21 cellular contexts compared by ENCODE assay signal in genomic region chr3:145188079-145188785, GRCh38.
DNase-seq lines count a peak whose midpoint lies in the region; ATAC-seq, FAIRE-seq and TF ChIP-seq lines count a peak whose summit lies in the region.
"Had no signal": no experiment of that assay in that cellular context is flagged by ENCODE, and none has a peak within 500 bp of the region (broad histone marks: within the 10 kb centered on the region; RNA-seq: fewer than 3 reads in every experiment).

No MANE protein-coding gene starts in this region.

- no peak overlapping the region for H4K5ac ChIP-seq in H9 (ENCODE audit: insufficient read length, low read depth, low read length)
- no peak overlapping the region for H4K5ac ChIP-seq in H1 (ENCODE audit: insufficient read length, low read depth, low read length)

- no peak overlapping the region for H2BK5ac ChIP-seq in H9 (ENCODE audit: insufficient read length, low read length)
- H2BK5ac ChIP-seq in H1 (ENCODE audit: low read depth, low read length), result no peak overlapping the region

- intact Hi-C loops in left cardiac atrium (cut with DNase I), result no loop called here

- no peak for TF ChIP-seq RAD21 in H1 (IDR thresholded peaks at IDR 0.05 in 1 of 2, conservative IDR thresholded peaks at IDR 0.05 in 1 of 2; ENCODE audit: low read depth in 2 of 2, low read length in 2 of 2)

- H2BK15ac ChIP-seq in H9 (ENCODE audit: low read depth, low read length) (no peak overlapping the region), H1 (ENCODE audit: low read length) (no peak overlapping the region)

- no peak overlapping the region for H2BK12ac ChIP-seq in H9 (ENCODE audit: insufficient read length, low read depth, low read length)
- H2BK12ac ChIP-seq in H1 (ENCODE audit: low read depth, low read length), result no peak overlapping the region

- no peak overlapping the region for H4K91ac ChIP-seq in H9 (ENCODE audit: insufficient read length, low read depth, low read length)
- H4K91ac ChIP-seq in H1 (replicated peaks; ENCODE audit: insufficient read length, low read length), result no peak overlapping the region

- peak overlapping the region; percentile 17 to 76 (median 51); a peak in 3 of 7 replicates for H3K27ac Mint-ChIP-seq in H9

- H3K79me2 ChIP-seq in H9 (ENCODE audit: insufficient read depth, low read length), result no peaks in the 10 kb centered on the region
- no peaks in the 10 kb centered on the region for H3K79me2 ChIP-seq in H1 (ENCODE audit: control insufficient read depth in 1 of 2, insufficient read depth in 2 of 2, low read length in 2 of 2)
- no peaks in the 10 kb centered on the region for H3K79me2 ChIP-seq in smooth muscle cell (ENCODE audit: low read depth)

- no peak overlapping the region for H3K14ac ChIP-seq in H9 (ENCODE audit: insufficient read depth, low read length)
- no peak overlapping the region for H3K14ac ChIP-seq in H1 (ENCODE audit: insufficient read length)

- H4K8ac ChIP-seq in H9 (replicated peaks; ENCODE audit: insufficient read length, low read depth, low read length), result no peak overlapping the region
- peak overlapping the region; percentile 65; the same call in 1 of the 2 replicates for H4K8ac ChIP-seq in H1 (ENCODE audit: extremely low read depth, insufficient read depth, low read length)

- no peaks in the 10 kb centered on the region for H3K9me3 ChIP-seq in H9 (ENCODE audit: control insufficient read depth, low read depth, low read length)
- no peaks in the 10 kb centered on the region for H3K9me3 ChIP-seq in H1 (ENCODE audit: insufficient read depth in 2 of 2, low read depth in 1 of 2, low read length in 1 of 2)
- H3K9me3 ChIP-seq in smooth muscle cell (replicated peaks; ENCODE audit: low read depth), result no peaks in the 10 kb centered on the region
- H3K9me3 ChIP-seq: BE2C, SJSA1 had no signal

- CTCF ChIA-PET in H1 (lab: Charles Lee; ENCODE audit: partially characterized antibody), result no interaction called here

- H3K4ac ChIP-seq in H9 (ENCODE audit: low read depth, low read length), result no peak overlapping the region
- H3K4ac ChIP-seq in H1 (replicated peaks; ENCODE audit: insufficient read length, low read depth, low read length), result no peak overlapping the region

- no peak overlapping the region for H3K56ac ChIP-seq in H9 (ENCODE audit: insufficient read length, low read depth, low read length)
- no peak overlapping the region for H3K56ac ChIP-seq in H1 (replicated peaks; ENCODE audit: insufficient read length, low read depth, low read length)

- no peaks in the 10 kb centered on the region for H3K36me3 Mint-ChIP-seq in H9 (ENCODE audit: insufficient read depth in 1 of 3, low read depth in 3 of 3)

- FAIRE-seq in H1 (lab: Jason Lieb, UNC), result no peak
- FAIRE-seq: GM12878, HTR-8/SVneo, RCC 7860 had no signal

- H3K27me3 Mint-ChIP-seq in H9 (ENCODE audit: low read depth), result no peaks in the 10 kb centered on the region

- H3K9ac ChIP-seq in H9 (ENCODE audit: extremely low read depth, insufficient read length, low read length) (no peak overlapping the region), H1 (replicated peaks in 1 of 4; ENCODE audit: extremely low read depth in 1 of 4, low read depth in 3 of 4, low read length in 3 of 4) (no peak overlapping the region), smooth muscle cell (ENCODE audit: low read depth) (no peak overlapping the region)

- H2BK20ac ChIP-seq in H9 (ENCODE audit: low read depth, low read length, poor library complexity, severe bottlenecking), result no peak overlapping the region
- H2BK20ac ChIP-seq in H1 (ENCODE audit: low read length), result no peak overlapping the region

- no peak overlapping the region for H2BK120ac ChIP-seq in H9 (ENCODE audit: low read depth, low read length, poor library complexity, severe bottlenecking)
- no peak overlapping the region for H2BK120ac ChIP-seq in H1 (replicated peaks; ENCODE audit: low read depth, low read length)

- no peak overlapping the region for H3K4me2 ChIP-seq in H9 (ENCODE audit: insufficient read depth, insufficient read length, low read length)
- no peak overlapping the region for H3K4me2 ChIP-seq in H1 (ENCODE audit: insufficient read depth in 1 of 2, low read depth in 2 of 2, low read length in 2 of 2)
- H3K4me2 ChIP-seq in smooth muscle cell, result no peak overlapping the region

- H3K79me1 ChIP-seq in H9 (ENCODE audit: insufficient read depth, low read depth, low read length, poor library complexity, severe bottlenecking) (no peaks in the 10 kb centered on the region), H1 (ENCODE audit: low read depth, low read length) (no peaks in the 10 kb centered on the region)

- H3K27me3 ChIP-seq in H9 (ENCODE audit: insufficient read depth, low read length), result no peaks in the 10 kb centered on the region
- H3K27me3 ChIP-seq in H1 (replicated peaks in 1 of 4; ENCODE audit: control insufficient read depth in 3 of 4, extremely low read depth in 1 of 4, insufficient read depth in 3 of 4, low read length in 3 of 4), result no peaks in the 10 kb centered on the region
- H3K27me3 ChIP-seq in smooth muscle cell (ENCODE audit: low read depth), result no peaks in the 10 kb centered on the region
- H3K27me3 ChIP-seq: BE2C, SJSA1 had no signal

- no peak for TF ChIP-seq POLR2A in H1 (IDR thresholded peaks at IDR 0.05; ENCODE audit: control extremely low read depth in 1 of 2, low read depth in 2 of 2, low read length in 2 of 2)

- H3K23ac ChIP-seq in H9 (ENCODE audit: insufficient read length, low read depth, low read length), result no peak overlapping the region
- H3K23ac ChIP-seq in H1 (ENCODE audit: insufficient read length), result no peak overlapping the region

- no peak overlapping the region for H3K4me3 ChIP-seq in H1 (ENCODE audit: extremely low read depth in 1 of 4, insufficient read depth in 2 of 4, low read depth in 3 of 4, low read length in 4 of 4)
- H3K4me3 ChIP-seq in smooth muscle cell, result no peak overlapping the region
- H3K4me3 ChIP-seq: GM12878, SJSA1 had no signal

- H3K18ac ChIP-seq in H9 (ENCODE audit: insufficient read length, low read depth, low read length), result no peak overlapping the region
- H3K18ac ChIP-seq in H1 (ENCODE audit: extremely low read depth, low read length), result no peak overlapping the region

- POLR2A ChIA-PET in H1 (lab: Charles Lee; ENCODE audit: partially characterized antibody), result no interaction called here

- no peak for TF ChIP-seq EP300 in H1 (IDR thresholded peaks at IDR 0.05; ENCODE audit: borderline replicate concordance in 1 of 2, low read depth in 2 of 2, low read length in 2 of 2)

- no peaks in the 10 kb centered on the region for H4K20me1 ChIP-seq in H9 (ENCODE audit: control insufficient read depth, insufficient read depth, insufficient read length)
- no peaks in the 10 kb centered on the region for H4K20me1 ChIP-seq in H1 (replicated peaks in 1 of 2; ENCODE audit: control insufficient read depth in 1 of 2, insufficient read depth in 2 of 2, low read length in 2 of 2)
- no peaks in the 10 kb centered on the region for H4K20me1 ChIP-seq in smooth muscle cell (ENCODE audit: low read depth)

- peaks cover 8% of the 10 kb centered on the region in 2 experiments for H3K4me1 Mint-ChIP-seq in H9

- H3K23me2 ChIP-seq in H9 (ENCODE audit: insufficient read length, low read depth, low read length, poor library complexity, severe bottlenecking), result no peaks in the 10 kb centered on the region
- no peaks in the 10 kb centered on the region for H3K23me2 ChIP-seq in H1 (ENCODE audit: low read depth, low read length)

- peaks cover 6% of the 10 kb centered on the region; the same call in 1 of the 2 replicates for H3K4me1 ChIP-seq in H9 (ENCODE audit: insufficient read depth, low read length)
- H3K4me1 ChIP-seq in H1 (replicated peaks in 1 of 4; ENCODE audit: control insufficient read depth in 3 of 4, insufficient read depth in 4 of 4, low read length in 3 of 4), result no peaks in the 10 kb centered on the region
- no peaks in the 10 kb centered on the region for H3K4me1 ChIP-seq in smooth muscle cell (ENCODE audit: low read depth)
- H3K4me1 ChIP-seq: SJSA1 had no signal

- H2AK5ac ChIP-seq in H9 (ENCODE audit: insufficient read length, low read length), result no peak overlapping the region
- H2AK5ac ChIP-seq in H1 (ENCODE audit: low read depth, low read length), result no peak overlapping the region

- no peaks in the 10 kb centered on the region for H3K9me3 Mint-ChIP-seq in H9

- no peak for ATAC-seq in left cardiac atrium
- ATAC-seq: GM12878, Right ventricle myocardium inferior had no signal

- WGBS in H9 (ENCODE audit: extremely low coverage, insufficient read length, low lambda C conversion rate), result no CpG with 5 or more reads among the region's 2 CpGs
- 61% methylated on average over 2 of the region's 2 CpGs; no CpG with 5 or more reads in 1 of the 2 experiments for WGBS in H1 (ENCODE audit: extremely low coverage in 1 of 2, insufficient coverage in 1 of 2, insufficient read length in 1 of 2, insufficient replicate concordance in 2 of 2, low coverage in 1 of 2, low lambda C conversion rate in 2 of 2, missing lambda C conversion rate in 1 of 2), 2 experiments
- 94% methylated on average over 2 of the region's 2 CpGs for WGBS in smooth muscle cell (ENCODE audit: low lambda C conversion rate)

- H3K36me3 ChIP-seq in H1 (ENCODE audit: control insufficient read depth in 2 of 4, insufficient read depth in 4 of 4, low read length in 3 of 4) (no peaks in the 10 kb centered on the region), smooth muscle cell (ENCODE audit: low read depth) (no peaks in the 10 kb centered on the region)
- H3K36me3 ChIP-seq: BE2C, SJSA1 had no signal

- TF ChIP-seq CTCF in H9 (conservative IDR thresholded peaks at IDR 0.05), result no peak
- TF ChIP-seq CTCF in H1 (IDR thresholded peaks at IDR 0.05; ENCODE audit: control extremely low read depth in 1 of 3, insufficient read depth in 1 of 3, low read depth in 1 of 3, low read length in 3 of 3), result no peak
- no peak for TF ChIP-seq CTCF in smooth muscle cell (IDR thresholded peaks at IDR 0.05; ENCODE audit: borderline replicate concordance, insufficient read depth, poor library complexity, severe bottlenecking)

- no peak overlapping the region for H3T11ph ChIP-seq in H9 (ENCODE audit: low read length)

- H2AFZ ChIP-seq in H9 (ENCODE audit: low read length), result peak overlapping the region; percentile 32
- no peak overlapping the region; the same call in 1 of the 2 replicates for H2AFZ ChIP-seq in H1 (ENCODE audit: low read length)
- H2AFZ ChIP-seq in smooth muscle cell (ENCODE audit: low read depth), result peak overlapping the region; percentile 59

- no peak for DNase-seq in H9
- peak; percentile 27 to 36 for DNase-seq in NCI-H526 (lab: John Stamatoyannopoulos, UW)
- DNase-seq in H1 (ENCODE audit: low read depth in 1 of 2, low spot score in 2 of 2), result no peak
- no peak for DNase-seq in smooth muscle cell (lab: John Stamatoyannopoulos, UW; ENCODE audit: unreplicated experiment)
- no peak for DNase-seq in stimulated activated CD4-positive, alpha-beta T cell treated with anti-CD3 and anti-CD28 coated beads, Interleukin-2, amount 100 ng/mL, for 48 hours
- DNase-seq in left cardiac atrium, result no peak
- no peak for DNase-seq in activated effector memory CD4-positive, alpha-beta T cell treated with anti-CD3 and anti-CD28 coated beads, Interleukin-2, amount 50 U/mL, for 16 hours
- DNase-seq: BE2C, DMS79 treated with DMSO at 0.1 percent for 48 hours, GOT3, KG1, NCI-H1105, NCI-H1694, NCI-H2081, NCI-H446 treated with DMSO at 0.1 percent for 48 hours, OCI-M1 had no signal

- H3K27ac ChIP-seq in H9 (ENCODE audit: insufficient read length, low read depth, low read length) (no peak overlapping the region), H1 (ENCODE audit: low read depth, low read length) (no peak overlapping the region), smooth muscle cell (ENCODE audit: low read depth) (no peak overlapping the region)
- H3K27ac ChIP-seq: SJSA1 had no signal

- H3K4me3 Mint-ChIP-seq in H9, result no peak overlapping the region

- no peaks in the 10 kb centered on the region for H3F3A ChIP-seq in smooth muscle cell (ENCODE audit: low read depth)

Comparison
In these comparisons a context has a peak if more than half of its experiments do, and no peak if none do; other contexts are left out.
1. DNase-seq: peak in NCI-H526 (2 of 2); none in H9 (single experiment), H1 (0 of 2), smooth muscle cell (single experiment), stimulated activated CD4-positive, alpha-beta T cell treated with anti-CD3 and anti-CD28 coated beads, Interleukin-2, amount 100 ng/mL, for 48 hours (0 of 2), left cardiac atrium (single experiment) and activated effector memory CD4-positive, alpha-beta T cell treated with anti-CD3 and anti-CD28 coated beads, Interleukin-2, amount 50 U/mL, for 16 hours (single experiment).